21 cellular contexts compared by ENCODE assay signal in the genomic region with DNA sequence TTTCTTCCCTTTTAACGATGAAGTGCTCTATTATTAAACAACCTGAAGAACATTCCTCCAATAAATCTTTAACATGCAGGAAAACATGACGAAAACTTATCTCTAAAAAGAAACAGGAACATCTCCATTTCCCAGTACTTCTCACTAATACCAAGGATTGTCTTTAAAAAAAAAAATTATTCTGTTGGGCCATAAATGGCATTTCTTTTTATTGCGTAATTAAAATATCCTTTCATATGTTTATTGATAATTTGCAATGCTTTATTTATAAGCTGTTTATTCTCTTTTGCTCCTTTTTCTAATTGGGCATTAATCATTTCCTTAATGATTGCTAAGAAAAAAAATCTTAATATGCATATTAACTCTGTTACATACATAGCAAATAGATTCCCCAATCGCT. TPM values are rescaled to one million over a fixed set of nuclear protein-coding genes. Genes with fewer than 3 reads are reported as not detected.
"Had no signal": no experiment of that assay in that cellular context is flagged by ENCODE, and none has a peak within 500 bp of the region (broad histone marks: within the 10 kb centered on the region; RNA-seq: fewer than 3 reads in every experiment).

No MANE protein-coding gene starts in this region.

- DNase-seq: effector memory CD8-positive, alpha-beta T cell; glutamatergic neuron; immature natural killer cell; left cardiac atrium; left ventricle myocardium superior; naive B cell; nephron progenitor cell; sigmoid colon; stimulated activated CD4-positive, alpha-beta T cell treated with anti-CD3 and anti-CD28 coated beads, Interleukin-2, amount 100 ng/mL, for 24 hours; stimulated activated CD4-positive, alpha-beta T cell treated with anti-CD3 and anti-CD28 coated beads, Interleukin-4, amount 100 ng/mL, for 4 hours; stimulated activated naive B cell treated with anti-CD40 and anti-IgM and Interleukin-4, amounts not matched to agents 10 μg/mL and 1 μg/mL and 100 μg/mL, for 72 hours; stimulated activated naive CD8-positive, alpha-beta T cell treated with anti-CD3 and anti-CD28 coated beads, Interleukin-15, amount 100 ng/mL, for 72 hours; testis; transverse colon had no signal

- H3K9me3 ChIP-seq: esophagus muscularis mucosa, gastroesophageal sphincter, sigmoid colon, testis, transverse colon had no signal

- FAIRE-seq: colon, keratinocyte had no signal

- H3K4me3 ChIP-seq: esophagus muscularis mucosa, gastroesophageal sphincter, lung, sigmoid colon, skin epidermis, testis, transverse colon had no signal

- H3K36me3 ChIP-seq: esophagus muscularis mucosa, gastroesophageal sphincter, sigmoid colon, transverse colon had no signal

- H3K27ac ChIP-seq: epithelial cell of prostate, esophagus muscularis mucosa, gastroesophageal sphincter, sigmoid colon, skin epidermis, testis, transverse colon had no signal

- ATAC-seq: effector memory CD8-positive, alpha-beta T cell; gastroesophageal sphincter; left cardiac atrium; left ventricle myocardium superior; stimulated activated naive B cell treated with anti-CD40 and anti-IgM and Interleukin-4, amounts not matched to agents 10 μg/mL and 1 μg/mL and 100 μg/mL, for 72 hours; stimulated activated naive CD8-positive, alpha-beta T cell treated with anti-CD3 and anti-CD28 coated beads, Interleukin-15, amount 100 ng/mL, for 72 hours had no signal

- H3K27me3 ChIP-seq: esophagus muscularis mucosa, gastroesophageal sphincter, sigmoid colon, testis, transverse colon had no signal

RNA-seq across cellular contexts. Expression of a gene that starts 18.9 kb away (rescaled TPM):
- polyA plus RNA-seq: immature natural killer cell had no signal
